1 cellular context compared by ENCODE assay signal in the genomic region with DNA sequence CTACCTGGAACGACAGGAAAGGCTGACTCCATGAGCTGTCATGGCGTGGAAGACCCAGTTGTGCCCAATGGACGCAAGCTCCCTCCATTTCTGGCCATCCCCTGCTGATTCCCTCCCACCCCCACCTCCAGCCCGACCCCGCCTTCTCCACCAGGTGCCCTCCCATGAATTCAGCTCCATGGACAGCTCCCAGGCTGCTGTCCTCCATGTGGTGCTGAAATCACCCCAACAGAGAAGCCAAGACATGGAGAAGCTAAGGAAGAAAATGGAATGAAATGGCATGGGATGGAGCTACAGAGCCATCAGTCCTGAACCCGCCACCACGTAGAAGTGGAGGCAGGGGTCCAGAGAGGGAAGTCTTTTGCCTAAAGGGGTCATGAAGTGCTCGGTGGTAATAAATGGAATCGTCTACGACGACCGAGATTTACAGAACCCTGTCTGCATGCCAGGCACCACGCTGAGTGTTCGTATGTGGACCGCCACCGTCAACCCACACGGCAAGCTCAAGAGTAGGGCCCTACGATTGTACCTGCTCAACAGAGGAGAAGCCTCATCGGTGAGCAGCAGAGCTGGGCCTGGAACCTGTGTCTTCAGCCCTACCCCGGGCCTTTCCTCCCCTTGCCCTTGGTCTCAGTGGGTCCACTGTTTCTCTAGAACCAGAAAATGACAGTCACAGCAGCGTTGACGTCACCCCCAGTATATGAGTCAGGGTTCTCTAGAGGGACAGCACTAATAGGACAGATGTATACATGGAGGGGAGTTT.
TF ChIP-seq lines count a peak whose summit lies in the region.

No MANE protein-coding gene starts in this region.

TF ChIP-seq in K562, 482 proteins besides CTCF, POLR2A, EP300 and RAD21 (continued from another document and continues in another):
- TF ChIP-seq, protein P1, sequence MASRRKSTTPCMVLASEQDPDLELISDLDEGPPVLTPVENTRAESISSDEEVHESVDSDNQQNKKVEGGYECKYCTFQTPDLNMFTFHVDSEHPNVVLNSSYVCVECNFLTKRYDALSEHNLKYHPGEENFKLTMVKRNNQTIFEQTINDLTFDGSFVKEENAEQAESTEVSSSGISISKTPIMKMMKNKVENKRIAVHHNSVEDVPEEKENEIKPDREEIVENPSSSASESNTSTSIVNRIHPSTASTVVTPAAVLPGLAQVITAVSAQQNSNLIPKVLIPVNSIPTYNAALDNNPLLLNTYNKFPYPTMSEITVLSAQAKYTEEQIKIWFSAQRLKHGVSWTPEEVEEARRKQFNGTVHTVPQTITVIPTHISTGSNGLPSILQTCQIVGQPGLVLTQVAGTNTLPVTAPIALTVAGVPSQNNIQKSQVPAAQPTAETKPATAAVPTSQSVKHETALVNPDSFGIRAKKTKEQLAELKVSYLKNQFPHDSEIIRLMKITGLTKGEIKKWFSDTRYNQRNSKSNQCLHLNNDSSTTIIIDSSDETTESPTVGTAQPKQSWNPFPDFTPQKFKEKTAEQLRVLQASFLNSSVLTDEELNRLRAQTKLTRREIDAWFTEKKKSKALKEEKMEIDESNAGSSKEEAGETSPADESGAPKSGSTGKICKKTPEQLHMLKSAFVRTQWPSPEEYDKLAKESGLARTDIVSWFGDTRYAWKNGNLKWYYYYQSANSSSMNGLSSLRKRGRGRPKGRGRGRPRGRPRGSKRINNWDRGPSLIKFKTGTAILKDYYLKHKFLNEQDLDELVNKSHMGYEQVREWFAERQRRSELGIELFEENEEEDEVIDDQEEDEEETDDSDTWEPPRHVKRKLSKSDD (conservative IDR thresholded peaks at IDR 0.05; ENCODE audit: low read length), result no peak
- TF ChIP-seq GTF2A2 (tag; IDR thresholded peaks at IDR 0.05) (no peak), CBX5 (IDR thresholded peaks at IDR 0.05; ENCODE audit: borderline replicate concordance, low read depth) (no peak), KDM4B (IDR thresholded peaks at IDR 0.05; ENCODE audit: borderline replicate concordance in 2 of 2, low read depth in 1 of 2) (peak in 1 of 2 experiments; percentile 40; a peak in 1 of 4 replicates), ZNF133 (CRISPR knock-in tag; IDR thresholded peaks at IDR 0.05) (no peak), CBX2 (IDR thresholded peaks at IDR 0.05; ENCODE audit: insufficient read depth, low read length, poor library complexity, severe bottlenecking) (no peak), MAZ (CRISPR knock-in tag; conservative IDR thresholded peaks at IDR 0.05 in 1 of 2, IDR thresholded peaks at IDR 0.05 in 1 of 2) (peak in 1 of 2 experiments; percentile 99; a peak in 2 of 4 replicates), ZNF589 (CRISPR knock-in tag; IDR thresholded peaks at IDR 0.05; ENCODE audit: low read depth) (no peak; the same call in 1 of the 2 replicates), ZNF384 (IDR thresholded peaks at IDR 0.05; ENCODE audit: low read depth, low read length) (no peak), EP400 (IDR thresholded peaks at IDR 0.05) (no peak), NR2C1 (IDR thresholded peaks at IDR 0.05) (no peak), NR2C1 (tag; IDR thresholded peaks at IDR 0.05) (peak; percentile 44; the same call in 1 of the 2 replicates), SP2 (IDR thresholded peaks at IDR 0.05; ENCODE audit: extremely low read depth, low read depth, low read length, poor library complexity, severe bottlenecking) (no peak), PYGO2 (tag; IDR thresholded peaks at IDR 0.05) (no peak; the same call in 1 of the 2 replicates), MYNN (IDR thresholded peaks at IDR 0.05) (no peak), MYNN (CRISPR knock-in tag; IDR thresholded peaks at IDR 0.05) (peak; percentile 96), NFIC (IDR thresholded peaks at IDR 0.05) (no peak), SMAD1 (IDR thresholded peaks at IDR 0.05; ENCODE audit: low read depth, low read length, partially characterized antibody) (no peak), POLR2G (IDR thresholded peaks at IDR 0.05; ENCODE audit: low read depth, low read length) (no peak), CBFB (CRISPR knock-in tag; IDR thresholded peaks at IDR 0.05) (no peak; the same call in 1 of the 2 replicates), DPF2 (IDR thresholded peaks at IDR 0.05) (no peak), ZNF263 (CRISPR knock-in tag; IDR thresholded peaks at IDR 0.05; ENCODE audit: borderline replicate concordance) (peak; percentile 91), NR4A1 (CRISPR knock-in tag; IDR thresholded peaks at IDR 0.05) (no peak), NR4A1 (tag; IDR thresholded peaks at IDR 0.05) (no peak), SIN3B (IDR thresholded peaks at IDR 0.05; ENCODE audit: low read depth) (no peak), BRD9 (IDR thresholded peaks at IDR 0.05; ENCODE audit: low read depth, partially characterized antibody) (no peak), MTA2 (IDR thresholded peaks at IDR 0.05; ENCODE audit: low read depth) (no peak), ZNF274 (IDR thresholded peaks at IDR 0.05; ENCODE audit: borderline replicate concordance, low read depth, low read length) (no peak), ZNF79 (CRISPR knock-in tag; IDR thresholded peaks at IDR 0.05; ENCODE audit: low read depth) (no peak), ZNF146 (CRISPR knock-in tag; IDR thresholded peaks at IDR 0.05; ENCODE audit: unreplicated experiment) (peak; percentile 95), MCM5 (IDR thresholded peaks at IDR 0.05; ENCODE audit: low read depth) (no peak), EWSR1 (IDR thresholded peaks at IDR 0.05; ENCODE audit: borderline replicate concordance, low read depth, partially characterized antibody) (no peak), HMGN3 (IDR thresholded peaks at IDR 0.05; ENCODE audit: borderline replicate concordance, extremely low read depth, insufficient read length, low read depth, low read length) (no peak), PRMT5 (CRISPR knock-in tag; IDR thresholded peaks at IDR 0.05) (peak; percentile 99), SETDB1 (IDR thresholded peaks at IDR 0.05; ENCODE audit: low read length) (no peak), HMG20B (CRISPR knock-in tag; IDR thresholded peaks at IDR 0.05) (no peak), RBM34 (IDR thresholded peaks at IDR 0.05; ENCODE audit: borderline replicate concordance, insufficient read depth, low read length) (no peak), HDAC3 (IDR thresholded peaks at IDR 0.05; ENCODE audit: borderline replicate concordance, partially characterized antibody) (no peak), RBFOX2 (IDR thresholded peaks at IDR 0.05; ENCODE audit: low read depth, low read length) (no peak), ZNF408 (CRISPR knock-in tag; IDR thresholded peaks at IDR 0.05; ENCODE audit: low read depth) (no peak), TGIF2 (CRISPR knock-in tag; IDR thresholded peaks at IDR 0.05) (peak; percentile 96), PURB (CRISPR knock-in tag; IDR thresholded peaks at IDR 0.05; ENCODE audit: low read depth) (no peak), ZSCAN29 (IDR thresholded peaks at IDR 0.05) (no peak)
- TF ChIP-seq, protein P2, sequence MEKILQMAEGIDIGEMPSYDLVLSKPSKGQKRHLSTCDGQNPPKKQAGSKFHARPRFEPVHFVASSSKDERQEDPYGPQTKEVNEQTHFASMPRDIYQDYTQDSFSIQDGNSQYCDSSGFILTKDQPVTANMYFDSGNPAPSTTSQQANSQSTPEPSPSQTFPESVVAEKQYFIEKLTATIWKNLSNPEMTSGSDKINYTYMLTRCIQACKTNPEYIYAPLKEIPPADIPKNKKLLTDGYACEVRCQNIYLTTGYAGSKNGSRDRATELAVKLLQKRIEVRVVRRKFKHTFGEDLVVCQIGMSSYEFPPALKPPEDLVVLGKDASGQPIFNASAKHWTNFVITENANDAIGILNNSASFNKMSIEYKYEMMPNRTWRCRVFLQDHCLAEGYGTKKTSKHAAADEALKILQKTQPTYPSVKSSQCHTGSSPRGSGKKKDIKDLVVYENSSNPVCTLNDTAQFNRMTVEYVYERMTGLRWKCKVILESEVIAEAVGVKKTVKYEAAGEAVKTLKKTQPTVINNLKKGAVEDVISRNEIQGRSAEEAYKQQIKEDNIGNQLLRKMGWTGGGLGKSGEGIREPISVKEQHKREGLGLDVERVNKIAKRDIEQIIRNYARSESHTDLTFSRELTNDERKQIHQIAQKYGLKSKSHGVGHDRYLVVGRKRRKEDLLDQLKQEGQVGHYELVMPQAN (IDR thresholded peaks at IDR 0.05; ENCODE audit: borderline replicate concordance), result peak; percentile 92
- TF ChIP-seq, protein P3, sequence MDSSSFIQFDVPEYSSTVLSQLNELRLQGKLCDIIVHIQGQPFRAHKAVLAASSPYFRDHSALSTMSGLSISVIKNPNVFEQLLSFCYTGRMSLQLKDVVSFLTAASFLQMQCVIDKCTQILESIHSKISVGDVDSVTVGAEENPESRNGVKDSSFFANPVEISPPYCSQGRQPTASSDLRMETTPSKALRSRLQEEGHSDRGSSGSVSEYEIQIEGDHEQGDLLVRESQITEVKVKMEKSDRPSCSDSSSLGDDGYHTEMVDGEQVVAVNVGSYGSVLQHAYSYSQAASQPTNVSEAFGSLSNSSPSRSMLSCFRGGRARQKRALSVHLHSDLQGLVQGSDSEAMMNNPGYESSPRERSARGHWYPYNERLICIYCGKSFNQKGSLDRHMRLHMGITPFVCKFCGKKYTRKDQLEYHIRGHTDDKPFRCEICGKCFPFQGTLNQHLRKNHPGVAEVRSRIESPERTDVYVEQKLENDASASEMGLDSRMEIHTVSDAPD (CRISPR knock-in tag; IDR thresholded peaks at IDR 0.05), result no peak
- TF ChIP-seq, protein P4, sequence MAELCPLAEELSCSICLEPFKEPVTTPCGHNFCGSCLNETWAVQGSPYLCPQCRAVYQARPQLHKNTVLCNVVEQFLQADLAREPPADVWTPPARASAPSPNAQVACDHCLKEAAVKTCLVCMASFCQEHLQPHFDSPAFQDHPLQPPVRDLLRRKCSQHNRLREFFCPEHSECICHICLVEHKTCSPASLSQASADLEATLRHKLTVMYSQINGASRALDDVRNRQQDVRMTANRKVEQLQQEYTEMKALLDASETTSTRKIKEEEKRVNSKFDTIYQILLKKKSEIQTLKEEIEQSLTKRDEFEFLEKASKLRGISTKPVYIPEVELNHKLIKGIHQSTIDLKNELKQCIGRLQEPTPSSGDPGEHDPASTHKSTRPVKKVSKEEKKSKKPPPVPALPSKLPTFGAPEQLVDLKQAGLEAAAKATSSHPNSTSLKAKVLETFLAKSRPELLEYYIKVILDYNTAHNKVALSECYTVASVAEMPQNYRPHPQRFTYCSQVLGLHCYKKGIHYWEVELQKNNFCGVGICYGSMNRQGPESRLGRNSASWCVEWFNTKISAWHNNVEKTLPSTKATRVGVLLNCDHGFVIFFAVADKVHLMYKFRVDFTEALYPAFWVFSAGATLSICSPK (IDR thresholded peaks at IDR 0.05; ENCODE audit: borderline replicate concordance), result no peak
- TF ChIP-seq, protein P5, sequence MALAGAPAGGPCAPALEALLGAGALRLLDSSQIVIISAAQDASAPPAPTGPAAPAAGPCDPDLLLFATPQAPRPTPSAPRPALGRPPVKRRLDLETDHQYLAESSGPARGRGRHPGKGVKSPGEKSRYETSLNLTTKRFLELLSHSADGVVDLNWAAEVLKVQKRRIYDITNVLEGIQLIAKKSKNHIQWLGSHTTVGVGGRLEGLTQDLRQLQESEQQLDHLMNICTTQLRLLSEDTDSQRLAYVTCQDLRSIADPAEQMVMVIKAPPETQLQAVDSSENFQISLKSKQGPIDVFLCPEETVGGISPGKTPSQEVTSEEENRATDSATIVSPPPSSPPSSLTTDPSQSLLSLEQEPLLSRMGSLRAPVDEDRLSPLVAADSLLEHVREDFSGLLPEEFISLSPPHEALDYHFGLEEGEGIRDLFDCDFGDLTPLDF (CRISPR knock-in tag; IDR thresholded peaks at IDR 0.05), result peak; percentile 98
- TF ChIP-seq, protein P6, sequence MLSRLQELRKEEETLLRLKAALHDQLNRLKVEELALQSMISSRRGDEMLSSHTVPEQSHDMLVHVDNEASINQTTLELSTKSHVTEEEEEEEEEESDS (CRISPR knock-in tag; IDR thresholded peaks at IDR 0.05), result no peak
- TF ChIP-seq, protein P7, sequence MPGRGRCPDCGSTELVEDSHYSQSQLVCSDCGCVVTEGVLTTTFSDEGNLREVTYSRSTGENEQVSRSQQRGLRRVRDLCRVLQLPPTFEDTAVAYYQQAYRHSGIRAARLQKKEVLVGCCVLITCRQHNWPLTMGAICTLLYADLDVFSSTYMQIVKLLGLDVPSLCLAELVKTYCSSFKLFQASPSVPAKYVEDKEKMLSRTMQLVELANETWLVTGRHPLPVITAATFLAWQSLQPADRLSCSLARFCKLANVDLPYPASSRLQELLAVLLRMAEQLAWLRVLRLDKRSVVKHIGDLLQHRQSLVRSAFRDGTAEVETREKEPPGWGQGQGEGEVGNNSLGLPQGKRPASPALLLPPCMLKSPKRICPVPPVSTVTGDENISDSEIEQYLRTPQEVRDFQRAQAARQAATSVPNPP (IDR thresholded peaks at IDR 0.05; ENCODE audit: borderline replicate concordance, insufficient read depth, insufficient read length), result no peak
- TF ChIP-seq, protein P8, sequence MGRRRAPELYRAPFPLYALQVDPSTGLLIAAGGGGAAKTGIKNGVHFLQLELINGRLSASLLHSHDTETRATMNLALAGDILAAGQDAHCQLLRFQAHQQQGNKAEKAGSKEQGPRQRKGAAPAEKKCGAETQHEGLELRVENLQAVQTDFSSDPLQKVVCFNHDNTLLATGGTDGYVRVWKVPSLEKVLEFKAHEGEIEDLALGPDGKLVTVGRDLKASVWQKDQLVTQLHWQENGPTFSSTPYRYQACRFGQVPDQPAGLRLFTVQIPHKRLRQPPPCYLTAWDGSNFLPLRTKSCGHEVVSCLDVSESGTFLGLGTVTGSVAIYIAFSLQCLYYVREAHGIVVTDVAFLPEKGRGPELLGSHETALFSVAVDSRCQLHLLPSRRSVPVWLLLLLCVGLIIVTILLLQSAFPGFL (CRISPR knock-in tag; IDR thresholded peaks at IDR 0.05), result no peak
- TF ChIP-seq, protein P9, sequence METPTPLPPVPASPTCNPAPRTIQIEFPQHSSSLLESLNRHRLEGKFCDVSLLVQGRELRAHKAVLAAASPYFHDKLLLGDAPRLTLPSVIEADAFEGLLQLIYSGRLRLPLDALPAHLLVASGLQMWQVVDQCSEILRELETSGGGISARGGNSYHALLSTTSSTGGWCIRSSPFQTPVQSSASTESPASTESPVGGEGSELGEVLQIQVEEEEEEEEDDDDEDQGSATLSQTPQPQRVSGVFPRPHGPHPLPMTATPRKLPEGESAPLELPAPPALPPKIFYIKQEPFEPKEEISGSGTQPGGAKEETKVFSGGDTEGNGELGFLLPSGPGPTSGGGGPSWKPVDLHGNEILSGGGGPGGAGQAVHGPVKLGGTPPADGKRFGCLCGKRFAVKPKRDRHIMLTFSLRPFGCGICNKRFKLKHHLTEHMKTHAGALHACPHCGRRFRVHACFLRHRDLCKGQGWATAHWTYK (CRISPR knock-in tag; IDR thresholded peaks at IDR 0.05), result 0 out of 2 replicates have a peak, but pooled peaks have one; percentile 30
- TF ChIP-seq, protein P10, sequence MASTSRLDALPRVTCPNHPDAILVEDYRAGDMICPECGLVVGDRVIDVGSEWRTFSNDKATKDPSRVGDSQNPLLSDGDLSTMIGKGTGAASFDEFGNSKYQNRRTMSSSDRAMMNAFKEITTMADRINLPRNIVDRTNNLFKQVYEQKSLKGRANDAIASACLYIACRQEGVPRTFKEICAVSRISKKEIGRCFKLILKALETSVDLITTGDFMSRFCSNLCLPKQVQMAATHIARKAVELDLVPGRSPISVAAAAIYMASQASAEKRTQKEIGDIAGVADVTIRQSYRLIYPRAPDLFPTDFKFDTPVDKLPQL (IDR thresholded peaks at IDR 0.05; ENCODE audit: extremely low read depth, insufficient read length), result no peak
- TF ChIP-seq, protein P11, sequence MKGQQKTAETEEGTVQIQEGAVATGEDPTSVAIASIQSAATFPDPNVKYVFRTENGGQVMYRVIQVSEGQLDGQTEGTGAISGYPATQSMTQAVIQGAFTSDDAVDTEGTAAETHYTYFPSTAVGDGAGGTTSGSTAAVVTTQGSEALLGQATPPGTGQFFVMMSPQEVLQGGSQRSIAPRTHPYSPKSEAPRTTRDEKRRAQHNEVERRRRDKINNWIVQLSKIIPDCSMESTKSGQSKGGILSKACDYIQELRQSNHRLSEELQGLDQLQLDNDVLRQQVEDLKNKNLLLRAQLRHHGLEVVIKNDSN (CRISPR knock-in tag; IDR thresholded peaks at IDR 0.05), result peak; percentile 64; the same call in 1 of the 2 replicates
